8 cellular contexts compared by ENCODE assay signal in the genomic region with DNA sequence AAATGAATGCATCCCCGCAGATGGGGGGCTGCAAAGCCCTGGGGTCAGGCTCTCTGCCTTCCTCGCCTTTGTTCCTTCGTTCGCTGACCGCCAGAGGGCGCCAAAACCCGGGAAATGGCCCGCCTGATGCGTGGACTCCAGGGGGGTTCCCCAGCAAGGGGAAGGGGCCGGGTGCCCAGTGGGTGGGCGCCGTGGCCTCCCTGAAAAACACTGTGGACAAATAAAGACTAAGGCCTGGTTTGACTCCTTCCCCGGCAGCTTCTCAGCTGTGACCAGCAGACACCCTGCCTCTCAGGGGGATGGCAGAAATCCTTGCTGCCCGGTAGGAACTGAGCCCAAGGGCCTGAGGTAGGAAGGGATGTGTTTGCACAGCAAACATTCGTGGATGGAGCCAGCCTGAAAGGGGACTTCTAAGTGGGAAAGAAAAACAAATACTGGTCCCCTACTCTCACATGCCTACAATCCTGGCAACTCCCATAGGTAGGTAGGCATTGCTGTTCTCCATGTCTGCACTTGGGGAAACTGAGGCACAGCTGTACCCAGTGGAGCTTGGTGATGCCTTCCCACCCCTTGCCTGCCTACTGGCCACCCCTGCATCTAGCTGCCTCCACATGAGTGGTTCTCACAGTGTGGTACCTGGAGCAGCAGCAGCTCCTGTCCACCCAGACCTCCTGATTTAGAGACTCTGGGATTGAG. TPM values are rescaled to one million over a fixed set of nuclear protein-coding genes. Genes with fewer than 3 reads are reported as not detected.
DNase-seq lines count a peak whose midpoint lies in the region; ATAC-seq lines count a peak whose summit lies in the region.

No MANE protein-coding gene starts in this region.

- H3K4me2 ChIP-seq in Karpas-422 (ENCODE audit: low read depth, low read length, poor library complexity, severe bottlenecking) (no peak overlapping the region), mesenchymal stem cell (ENCODE audit: low read length, poor library complexity, severe bottlenecking) (peak overlapping the region; percentile 4)

- no peak for ATAC-seq in GM19455 (IDR thresholded peaks at IDR 0.05; ENCODE audit: unreplicated experiment)

- H2BK5ac ChIP-seq in mesenchymal stem cell (ENCODE audit: low read depth, low read length, poor library complexity, severe bottlenecking), result no peak overlapping the region

- no peak overlapping the region for H2BK15ac ChIP-seq in mesenchymal stem cell (ENCODE audit: low read depth, poor library complexity, severe bottlenecking)

- H3K79me1 ChIP-seq in mesenchymal stem cell (replicated peaks; ENCODE audit: low read length, poor library complexity, severe bottlenecking), result no peaks in the 10 kb centered on the region

- H3K9me2 ChIP-seq in Karpas-422 (replicated peaks; ENCODE audit: insufficient read depth, low read length), result no peaks in the 10 kb centered on the region

- no peak overlapping the region for H2BK12ac ChIP-seq in mesenchymal stem cell (ENCODE audit: low read length in 2 of 2)

- H4K20me1 ChIP-seq in Karpas-422 (ENCODE audit: insufficient read depth, low read depth, low read length), result no peaks in the 10 kb centered on the region

- H3K4me1 ChIP-seq in Karpas-422 (ENCODE audit: low read length) (no peaks in the 10 kb centered on the region), mesenchymal stem cell (ENCODE audit: control insufficient read depth, insufficient read depth, low read depth, low read length) (peaks cover 15% of the 10 kb centered on the region)

- H2BK120ac ChIP-seq in mesenchymal stem cell (ENCODE audit: low read depth, low read length), result no peak overlapping the region

- H3K79me2 ChIP-seq in Karpas-422 (ENCODE audit: low read length), result no peaks in the 10 kb centered on the region

- H3K27ac ChIP-seq in Karpas-422 (ENCODE audit: low read length) (no peak overlapping the region), mesenchymal stem cell (ENCODE audit: low read length, poor library complexity, severe bottlenecking) (no peak overlapping the region)

- no peak overlapping the region for H3K14ac ChIP-seq in mesenchymal stem cell (ENCODE audit: low read length in 2 of 2)

- H3K27me3 ChIP-seq in Karpas-422 (ENCODE audit: low read length) (no peaks in the 10 kb centered on the region), mesenchymal stem cell (ENCODE audit: control insufficient read depth in 1 of 2, insufficient read depth in 1 of 2, low read length in 2 of 2) (peaks cover 0 to 4% of the 10 kb centered on the region in 2 experiments)

- no peak overlapping the region for H4K8ac ChIP-seq in mesenchymal stem cell (ENCODE audit: low read length)

- H3K9me3 ChIP-seq in Karpas-422 (ENCODE audit: low read length), result no peaks in the 10 kb centered on the region
- H3K9me3 ChIP-seq in mesenchymal stem cell (ENCODE audit: control insufficient read depth, low read length), result no peaks in the 10 kb centered on the region

- peak; percentile 45 for DNase-seq in EH (ENCODE audit: low read depth)
- DNase-seq in Karpas-422, result peak; percentile 81
- peak; percentile 63 to 74 for DNase-seq in activated CD4-positive, alpha-beta T cell treated with anti-CD3 and anti-CD28 coated beads for 4 hours
- peak; percentile 74 for DNase-seq in cerebellum (ENCODE audit: low spot score)
- peak; percentile 47 for DNase-seq in mesenchymal stem cell
- peak; percentile 88 for DNase-seq in stimulated activated CD8-positive, alpha-beta memory T cell treated with anti-CD3 and anti-CD28 coated beads, Interleukin-4, amount 100 ng/mL, for 48 hours
- DNase-seq in GM19240 (ENCODE audit: insufficient read length, low spot score), result no peak

- H2AFZ ChIP-seq in Karpas-422 (ENCODE audit: low read length), result no peak overlapping the region
- H2AFZ ChIP-seq in mesenchymal stem cell (ENCODE audit: low read depth, low read length), result no peak overlapping the region

- H3K9ac ChIP-seq in Karpas-422 (ENCODE audit: low read length) (no peak overlapping the region), mesenchymal stem cell (ENCODE audit: low read length) (peak overlapping the region; percentile 59)

- H2AK5ac ChIP-seq in mesenchymal stem cell (ENCODE audit: low read length, severe bottlenecking), result no peak overlapping the region

- H3K36me3 ChIP-seq in Karpas-422 (ENCODE audit: insufficient read depth, low read length) (no peaks in the 10 kb centered on the region), mesenchymal stem cell (ENCODE audit: control insufficient read depth in 1 of 2, insufficient read depth in 2 of 2, low read depth in 1 of 2, low read length in 2 of 2) (no peaks in the 10 kb centered on the region)

- H4K91ac ChIP-seq in mesenchymal stem cell (ENCODE audit: low read length), result no peak overlapping the region

- H3K18ac ChIP-seq in mesenchymal stem cell (ENCODE audit: low read depth in 1 of 2, low read length in 2 of 2), result peak overlapping the region in 1 of 2 experiments; percentile 11

- no peak overlapping the region for H3K23ac ChIP-seq in mesenchymal stem cell (ENCODE audit: low read length in 2 of 2)

- H3K4ac ChIP-seq in mesenchymal stem cell (ENCODE audit: low read depth in 1 of 2, low read length in 2 of 2), result no peak overlapping the region

- no peak overlapping the region for H3K4me3 ChIP-seq in Karpas-422 (ENCODE audit: low read length)
- peak overlapping the region in 1 of 2 experiments; percentile 54 for H3K4me3 ChIP-seq in mesenchymal stem cell (ENCODE audit: insufficient read depth in 1 of 2, low read depth in 1 of 2, low read length in 2 of 2)

- WGBS in mesenchymal stem cell, result 5% methylated on average over 14 of the region's 15 CpGs

RNA-seq across cellular contexts. Expression of a gene that starts 57.7 kb away (rescaled TPM):
- total RNA-seq in Karpas-422 (2014; rRNA removed; shearing (Covaris generic); ENCODE audit: low replicate concordance), result 9.0 and 10.5 TPM in 2 replicates
- total RNA-seq in cerebellum, result 36.9 TPM
- polyA plus RNA-seq in mesenchymal stem cell (2013, experiment 1 of 2), result 214 TPM
- 205 TPM for polyA plus RNA-seq in mesenchymal stem cell (2013, experiment 2 of 2)
